ENCODE assay signal across 24 cellular contexts in the genomic region with DNA sequence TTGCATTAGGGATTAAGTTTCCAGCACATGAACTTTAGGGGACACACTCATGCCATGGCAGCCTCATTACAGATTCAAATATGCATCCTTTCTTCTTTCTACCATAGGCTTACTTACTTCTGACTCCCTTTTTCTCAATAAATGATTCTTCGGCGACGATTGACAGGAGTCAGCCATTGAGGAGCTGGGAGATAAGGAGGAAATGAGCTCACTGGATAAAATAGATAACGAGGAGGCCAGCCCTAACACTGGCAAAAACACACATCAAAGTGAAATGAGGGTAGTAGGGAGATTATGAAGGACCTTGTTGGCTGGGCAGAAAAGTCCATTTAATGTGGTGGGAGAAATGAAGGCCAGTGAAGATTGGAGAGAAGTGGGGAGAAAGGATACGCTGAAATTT.
"Had no signal": no experiment of that assay in that cellular context is flagged by ENCODE, and none has a peak within 500 bp of the region (broad histone marks: within the 10 kb centered on the region; RNA-seq: fewer than 3 reads in every experiment).

No MANE protein-coding gene starts in this region.

- H3K27ac Mint-ChIP-seq: memory B cell; naive thymus-derived CD8-positive, alpha-beta T cell; nephron; progenitor cell of endocrine pancreas; stimulated activated naive B cell treated with anti-CD40 and anti-IgM and Interleukin-4, amounts not matched to agents 10 μg/mL and 1 μg/mL and 100 μg/mL, for 72 hours had no signal

- H3K27me3 ChIP-seq: hepatocyte, neutrophil, ovary, right atrium auricular region, right lobe of liver, stomach, testis, thyroid gland, transverse colon, upper lobe of left lung, vagina had no signal

- ATAC-seq: naive thymus-derived CD8-positive, alpha-beta T cell; right lobe of liver; stimulated activated naive B cell treated with anti-CD40 and anti-IgM and Interleukin-4, amounts not matched to agents 10 μg/mL and 1 μg/mL and 100 μg/mL, for 72 hours; stimulated activated naive CD8-positive, alpha-beta T cell treated with anti-CD3 and anti-CD28 coated beads, Interleukin-15, Interleukin-2, amounts not matched to agents 100 U/mL and 50 U/mL, for 24 hours had no signal

- H3K9me3 ChIP-seq: neutrophil, ovary, testis, thyroid gland, transverse colon, upper lobe of left lung, vagina had no signal

- H3K27ac ChIP-seq: hepatocyte, left ventricle myocardium inferior, neutrophil, ovary, right atrium auricular region, right lobe of liver, stomach, thyroid gland, transverse colon, upper lobe of left lung, vagina had no signal

- H3K4me3 ChIP-seq: hepatocyte, left ventricle myocardium inferior, ovary, right atrium auricular region, right lobe of liver, smooth muscle cell, stomach, testis, thyroid gland, transverse colon, upper lobe of left lung, vagina had no signal

- H3K4me3 Mint-ChIP-seq: memory B cell; naive thymus-derived CD8-positive, alpha-beta T cell; nephron; neural crest cell; stimulated activated naive B cell treated with anti-CD40 and anti-IgM and Interleukin-4, amounts not matched to agents 10 μg/mL and 1 μg/mL and 100 μg/mL, for 72 hours had no signal

- DNase-seq: islet precursor cell; left ventricle myocardium inferior; naive thymus-derived CD8-positive, alpha-beta T cell; occipital lobe; ovary; right lobe of liver; stimulated activated CD4-positive, alpha-beta T cell treated with anti-CD3 and anti-CD28 coated beads, Interleukin-1b, Interleukin-23, amount 100 ng/mL, for 48 hours; stimulated activated CD4-positive, alpha-beta T cell treated with anti-CD3 and anti-CD28 coated beads, Interleukin-2, amount 100 ng/mL, for 48 hours; stimulated activated naive B cell treated with anti-CD40 and anti-IgM and Interleukin-4, amounts not matched to agents 10 μg/mL and 1 μg/mL and 100 μg/mL, for 72 hours; stimulated activated naive CD8-positive, alpha-beta T cell treated with anti-CD3 and anti-CD28 coated beads, Interleukin-15, Interleukin-2, amounts not matched to agents 100 U/mL and 50 U/mL, for 24 hours; stomach; testis; thyroid gland; transverse colon; upper lobe of left lung had no signal

- H3K4me1 ChIP-seq: stomach, thyroid gland, transverse colon, upper lobe of left lung, vagina had no signal

- H2AFZ ChIP-seq: hepatocyte had no signal

- H3K79me2 ChIP-seq: hepatocyte had no signal

- H3K36me3 ChIP-seq: left ventricle myocardium inferior, neutrophil, ovary, right atrium auricular region, right lobe of liver, stomach, thyroid gland, transverse colon, upper lobe of left lung, vagina had no signal

- H3K4me2 ChIP-seq: hepatocyte, smooth muscle cell had no signal
